8 cellular contexts compared by ENCODE assay signal in genomic region chr9:137578518-137579258, GRCh38. TPM values are rescaled to one million over a fixed set of nuclear protein-coding genes. Genes with fewer than 3 reads are reported as not detected.
A peak's percentile ranks its signal among the peaks of the same experiment; 100 is the strongest.
DNase-seq lines count a peak whose midpoint lies in the region; ATAC-seq and TF ChIP-seq lines count a peak whose summit lies in the region.

TSS of gene DPH7 (minus strand) at chr9:137578925. CDS start at chr9:137578777, 148 bp downstream.

- H3K4me3 Mint-ChIP-seq in T-cell (peak within 1 kb of the TSS; percentile 75 to 79 (median 76)), progenitor cell of endocrine pancreas (ENCODE audit: low read depth) (peak within 1 kb of the TSS; percentile 83)

- H3K4me1 Mint-ChIP-seq in T-cell (peaks cover 32 to 40% (median 37%) of the 10 kb centered on the region in 3 donors), progenitor cell of endocrine pancreas (ENCODE audit: low read depth) (peaks cover 10% of the 10 kb centered on the region)

- H3K27me3 ChIP-seq in adrenal gland: no peaks in the 10 kb centered on the region

- peak within 1 kb of the TSS in 4 of 5 donors; percentile 74 to 96 (median 85) for H3K27ac ChIP-seq in adrenal gland

- peak; percentile 3 for DNase-seq in NCI-H1417 treated with DMSO at 0.1 percent for 48 hours (lab: John Stamatoyannopoulos, UW)
- peak; percentile 78 to 99 (median 94) for DNase-seq in T-cell
- DNase-seq in adrenal gland: peak; percentile 93 to 97 (median 96)
- DNase-seq in left cardiac atrium: peak; percentile 97
- DNase-seq in progenitor cell of endocrine pancreas (ENCODE audit: low spot score, unreplicated experiment): peak; percentile 97
- DNase-seq in ureter (ENCODE audit: low spot score): peak; percentile 94

- H3K4me1 ChIP-seq in adrenal gland (replicated peaks in 1 of 2): peaks cover 27 to 28% of the 10 kb centered on the region in 2 donors

- peaks cover 23% of the 10 kb centered on the region for H3K36me3 Mint-ChIP-seq in T-cell
- no peaks in the 10 kb centered on the region for H3K36me3 Mint-ChIP-seq in progenitor cell of endocrine pancreas (ENCODE audit: insufficient read depth)

- POLR2A ChIA-PET in T-cell (lab: Charles Lee): interaction anchor here in 1 of 2 donors (0.7 kb wide), 1 partner anchor 118 kb away, joined by 6 read pairs; no protein-coding TSS in a partner anchor

- intact Hi-C loops in adrenal gland (cut with DNase I) (no loop called here), left cardiac atrium (cut with DNase I) (no loop called here)

- TF ChIP-seq CTCF in GM12875 (IDR thresholded peaks at IDR 0.05; ENCODE audit: borderline replicate concordance, insufficient read depth, low read depth, low read length): peak; percentile 97
- TF ChIP-seq CTCF in adrenal gland (IDR thresholded peaks at IDR 0.05): peak; percentile 60 to 96 (median 85)
- TF ChIP-seq CTCF in progenitor cell of endocrine pancreas (IDR thresholded peaks at IDR 0.05; ENCODE audit: unreplicated experiment): peak; percentile 97

- peak; percentile 77 for ATAC-seq in HG02763 (IDR thresholded peaks at IDR 0.05; ENCODE audit: unreplicated experiment)
- peak; percentile 97 to 99 (median 98) for ATAC-seq in T-cell (replicated peaks in 1 of 4)
- peak; percentile 97 for ATAC-seq in left cardiac atrium

- H3K27me3 Mint-ChIP-seq in T-cell: no peaks in the 10 kb centered on the region
- no peaks in the 10 kb centered on the region for H3K27me3 Mint-ChIP-seq in progenitor cell of endocrine pancreas

- H3K36me3 ChIP-seq in adrenal gland (replicated peaks in 1 of 2): peaks cover 0 to 44% of the 10 kb centered on the region in 2 donors

- peak within 1 kb of the TSS; percentile 98 for H3K4me3 ChIP-seq in GM12875 (ENCODE audit: low read depth, low read length)
- H3K4me3 ChIP-seq in adrenal gland: peak within 1 kb of the TSS; percentile 81 to 100 (median 92)

- peak; percentile 61 to 73 for TF ChIP-seq POLR2A in adrenal gland (IDR thresholded peaks at IDR 0.05)

- H3K9me3 ChIP-seq in adrenal gland (replicated peaks in 1 of 3): no peaks in the 10 kb centered on the region

- H3K27ac Mint-ChIP-seq in T-cell (peak within 1 kb of the TSS; percentile 57 to 74), progenitor cell of endocrine pancreas (peak within 1 kb of the TSS; percentile 94)

- CTCF ChIA-PET in T-cell (lab: Charles Lee): interaction anchor here in 1 of 2 donors (0.6 to 1.4 kb wide), 4 partner anchors 10 to 38 kb away, joined by 3 to 5 read pairs (median 4); no protein-coding TSS in a partner anchor

- H3K9me3 Mint-ChIP-seq in T-cell (no peaks in the 10 kb centered on the region), progenitor cell of endocrine pancreas (ENCODE audit: low read depth) (no peaks in the 10 kb centered on the region)

- WGBS in adrenal gland, 4 donors: 0 to 7% (median 2%) methylated on average over 3 to 82 of the region's 82 CpGs

RNA-seq across cellular contexts. Expression of gene DPH7, which starts in this region (rescaled TPM):
- total RNA-seq in T-cell (10 to 100 TPM; 45.0 to 71.0 (median 66.3) TPM), adrenal gland (10 to 100 TPM; 20.0 to 39.4 (median 24.0) TPM), left cardiac atrium (10 to 100 TPM; 18.4 to 21.4 TPM), progenitor cell of endocrine pancreas (58.8 and 64.0 TPM in 2 replicates), ureter (43.4 TPM)
- polyA plus RNA-seq in adrenal gland: 10 to 100 TPM; 17.2 to 88.3 (median 75.0) TPM

Comparison
In these comparisons a context has a peak if more than half of its experiments do, and no peak if none do; other contexts are left out.
1. Peak in every context shown above with its lines: DNase-seq, ATAC-seq, H3K4me3 ChIP-seq and H3K27ac ChIP-seq.
2. DNase-seq: peak in every context shown above with its lines; median percentile 97 in left cardiac atrium; 97 in progenitor cell of endocrine pancreas; 96 in adrenal gland; 94 in T-cell; 94 in ureter; 3 in NCI-H1417 treated with DMSO at 0.1 percent for 48 hours.